In genomic region chr18:59293317-59293716, GRCh38 we compare ENCODE assay signal across 37 cellular contexts. TPM values are rescaled to one million over a fixed set of nuclear protein-coding genes. Genes with fewer than 3 reads are reported as not detected.
"Had no signal": no experiment of that assay in that cellular context is flagged by ENCODE, and none has a peak within 500 bp of the region (broad histone marks: within the 10 kb centered on the region; RNA-seq: fewer than 3 reads in every experiment).

No MANE protein-coding gene starts in this region.

- H3K27ac ChIP-seq: adrenal gland, body of pancreas, brain microvascular endothelial cell, breast epithelium, VCaP had no signal

- H3K27me3 ChIP-seq: body of pancreas had no signal

- H3K27ac Mint-ChIP-seq: activated B cell treated with CpG ODN at 0.5 μM for 24 hours; activated CD4-positive, alpha-beta memory T cell treated with anti-CD3 and anti-CD28 coated beads for 36 hours; activated CD4-positive, alpha-beta T cell treated with anti-CD3 and anti-CD28 coated beads, Interleukin-2, amount 10 ng/mL, durations not matched to agents 24 days and 14 days; activated CD8-positive, alpha-beta T cell treated with anti-CD3 and anti-CD28 coated beads for 36 hours; activated naive CD4-positive, alpha-beta T cell treated with anti-CD3 and anti-CD28 coated beads for 36 hours; activated naive CD4-positive, alpha-beta T cell treated with anti-CD3 and anti-CD28 coated beads, Interleukin-2, amount 50 U/mL, for 72 hours; activated naive CD8-positive, alpha-beta T cell treated with anti-CD3 and anti-CD28 coated beads for 36 hours; activated T-cell treated with anti-CD3 and anti-CD28 coated beads, Interleukin-2, amount 50 U/mL, for 72 hours; activated T-helper 1 cell treated with anti-CD3 and anti-CD28 coated beads, Interleukin-12 subunit alpha, Interleukin-12 subunit beta, Interleukin-2, Interleukin-4 antibody, amounts not matched to agents 30 ng/mL and 10 ng/mL and 1 ng/mL, durations not matched to agents 14 hours and 24 hours and 36 hours; activated T-helper 17 cell treated with anti-CD3 and anti-CD28 coated beads, Interleukin-2, amount 50 U/mL, for 72 hours; T-helper 1 cell treated with Interleukin-12 subunit alpha and Interleukin-12 subunit beta and Interleukin-4 antibody, amounts not matched to agents 30 μg/mL and 1 μg/mL, for 36 hours; T-helper 2 cell treated with Interferon-gamma antibody and Interleukin-4, amounts not matched to agents 5 μg/mL and 100 μg/mL, for 36 hours had no signal

- H3K4me1 Mint-ChIP-seq: activated B cell treated with CpG ODN at 0.5 μM for 24 hours; activated CD4-positive, alpha-beta T cell treated with anti-CD3 and anti-CD28 coated beads, Interleukin-2, amount 10 ng/mL, durations not matched to agents 24 days and 14 days; activated naive CD8-positive, alpha-beta T cell treated with anti-CD3 and anti-CD28 coated beads for 36 hours; activated T-helper 17 cell treated with anti-CD3 and anti-CD28 coated beads, Interleukin-2, amount 50 U/mL, for 72 hours had no signal

- H3K9me3 ChIP-seq: adrenal gland, body of pancreas, breast epithelium had no signal

- H3K4me1 ChIP-seq: adrenal gland, body of pancreas, breast epithelium had no signal

- DNase-seq: activated B cell treated with CpG ODN at 0.5 μM for 24 hours; activated CD4-positive, alpha-beta memory T cell treated with anti-CD3 and anti-CD28 coated beads for 36 hours; activated CD4-positive, alpha-beta T cell treated with anti-CD3 and anti-CD28 coated beads for 4 hours; activated CD4-positive, alpha-beta T cell treated with anti-CD3 and anti-CD28 coated beads, Interleukin-2, amount 10 ng/mL, durations not matched to agents 24 days and 14 days; activated CD4-positive, alpha-beta T cell treated with anti-CD3 and anti-CD28 coated beads, Interleukin-2, amount 50 U/mL, for 1 hour; activated CD4-positive, alpha-beta T cell treated with anti-CD3 and anti-CD28 coated beads, Interleukin-2, amount 50 U/mL, for 4 hours; activated CD4-positive, CD25-positive, alpha-beta regulatory T cell treated with anti-CD3 and anti-CD28 coated beads, Interleukin-2, amount 50 U/mL, for 72 hours; activated CD8-positive, alpha-beta memory T cell treated with anti-CD3 and anti-CD28 coated beads, Interleukin-2, amount 50 U/mL, for 4 hours; activated CD8-positive, alpha-beta T cell treated with anti-CD3 and anti-CD28 coated beads for 36 hours; activated effector memory CD4-positive, alpha-beta T cell treated with anti-CD3 and anti-CD28 coated beads, Interleukin-2, amount 50 U/mL, for 16 hours; activated gamma-delta T cell treated with Interleukin-2 at 50 U/mL for 16 hours; activated naive CD4-positive, alpha-beta T cell; activated naive CD4-positive, alpha-beta T cell treated with anti-CD3 and anti-CD28 coated beads for 36 hours; activated naive CD4-positive, alpha-beta T cell treated with anti-CD3 and anti-CD28 coated beads, Interleukin-2, amount 50 U/mL, for 16 hours; activated naive CD8-positive, alpha-beta T cell treated with anti-CD3 and anti-CD28 coated beads for 36 hours; activated T-cell treated with anti-CD3 and anti-CD28 coated beads for 4 hours; activated T-cell treated with anti-CD3 and anti-CD28 coated beads, Interleukin-2, amount 50 U/mL, for 1 hour; activated T-cell treated with anti-CD3 and anti-CD28 coated beads, Interleukin-2, amount 50 U/mL, for 4 hours; activated T-cell treated with anti-CD3 and anti-CD28 coated beads, Interleukin-2, amount 50 U/mL, for 72 hours; adrenal gland; amniotic stem cell; aorta; body of pancreas; brain microvascular endothelial cell; central memory CD4-positive, alpha-beta T cell; T-helper 2 cell; T-helper 9 cell had no signal

- H3K4me3 ChIP-seq: adrenal gland, body of pancreas, breast epithelium had no signal

- H3K9me3 Mint-ChIP-seq: activated B cell treated with CpG ODN at 0.5 μM for 24 hours; activated CD4-positive, alpha-beta memory T cell treated with anti-CD3 and anti-CD28 coated beads for 36 hours; activated CD4-positive, alpha-beta T cell treated with anti-CD3 and anti-CD28 coated beads, Interleukin-2, amount 10 ng/mL, durations not matched to agents 24 days and 14 days; activated CD8-positive, alpha-beta T cell treated with anti-CD3 and anti-CD28 coated beads for 36 hours; activated naive CD4-positive, alpha-beta T cell treated with anti-CD3 and anti-CD28 coated beads for 36 hours; activated naive CD4-positive, alpha-beta T cell treated with anti-CD3 and anti-CD28 coated beads, Interleukin-2, amount 50 U/mL, for 72 hours; activated naive CD8-positive, alpha-beta T cell treated with anti-CD3 and anti-CD28 coated beads for 36 hours; activated T-cell treated with anti-CD3 and anti-CD28 coated beads, Interleukin-2, amount 50 U/mL, for 4 hours; activated T-cell treated with anti-CD3 and anti-CD28 coated beads, Interleukin-2, amount 50 U/mL, for 72 hours; activated T-helper 1 cell treated with anti-CD3 and anti-CD28 coated beads, Interleukin-12 subunit alpha, Interleukin-12 subunit beta, Interleukin-2, Interleukin-4 antibody, amounts not matched to agents 30 ng/mL and 10 ng/mL and 1 ng/mL, durations not matched to agents 14 hours and 24 hours and 36 hours; activated T-helper 17 cell treated with anti-CD3 and anti-CD28 coated beads, Interleukin-2, amount 50 U/mL, for 72 hours; T-helper 1 cell treated with Interleukin-12 subunit alpha and Interleukin-12 subunit beta and Interleukin-4 antibody, amounts not matched to agents 30 μg/mL and 1 μg/mL, for 36 hours; T-helper 2 cell treated with Interferon-gamma antibody and Interleukin-4, amounts not matched to agents 5 μg/mL and 100 μg/mL, for 36 hours had no signal

- H3K36me3 Mint-ChIP-seq: activated CD4-positive, alpha-beta memory T cell treated with anti-CD3 and anti-CD28 coated beads for 36 hours; activated naive CD4-positive, alpha-beta T cell treated with anti-CD3 and anti-CD28 coated beads, Interleukin-2, amount 50 U/mL, for 72 hours; activated naive CD8-positive, alpha-beta T cell treated with anti-CD3 and anti-CD28 coated beads for 36 hours had no signal

- H3K4me3 Mint-ChIP-seq: activated B cell treated with CpG ODN at 0.5 μM for 24 hours; activated CD4-positive, alpha-beta memory T cell treated with anti-CD3 and anti-CD28 coated beads for 36 hours; activated CD4-positive, alpha-beta T cell treated with anti-CD3 and anti-CD28 coated beads, Interleukin-2, amount 10 ng/mL, durations not matched to agents 24 days and 14 days; activated CD8-positive, alpha-beta T cell treated with anti-CD3 and anti-CD28 coated beads for 36 hours; activated naive CD4-positive, alpha-beta T cell treated with anti-CD3 and anti-CD28 coated beads for 36 hours; activated naive CD8-positive, alpha-beta T cell treated with anti-CD3 and anti-CD28 coated beads for 36 hours; activated T-cell treated with anti-CD3 and anti-CD28 coated beads, Interleukin-2, amount 50 U/mL, for 4 hours; activated T-cell treated with anti-CD3 and anti-CD28 coated beads, Interleukin-2, amount 50 U/mL, for 72 hours; activated T-helper 1 cell treated with anti-CD3 and anti-CD28 coated beads, Interleukin-12 subunit alpha, Interleukin-12 subunit beta, Interleukin-2, Interleukin-4 antibody, amounts not matched to agents 30 ng/mL and 10 ng/mL and 1 ng/mL, durations not matched to agents 14 hours and 24 hours and 36 hours; activated T-helper 17 cell treated with anti-CD3 and anti-CD28 coated beads, Interleukin-2, amount 50 U/mL, for 72 hours; T-helper 1 cell treated with Interleukin-12 subunit alpha and Interleukin-12 subunit beta and Interleukin-4 antibody, amounts not matched to agents 30 μg/mL and 1 μg/mL, for 36 hours; T-helper 2 cell treated with Interferon-gamma antibody and Interleukin-4, amounts not matched to agents 5 μg/mL and 100 μg/mL, for 36 hours had no signal

- ATAC-seq: activated CD8-positive, alpha-beta T cell treated with anti-CD3 and anti-CD28 coated beads for 36 hours; activated naive CD4-positive, alpha-beta T cell treated with anti-CD3 and anti-CD28 coated beads, Interleukin-2, amount 50 U/mL, for 72 hours; activated T-cell treated with anti-CD3 and anti-CD28 coated beads, Interleukin-2, amount 50 U/mL, for 4 hours; activated T-cell treated with anti-CD3 and anti-CD28 coated beads, Interleukin-2, amount 50 U/mL, for 72 hours; activated T-helper 17 cell treated with anti-CD3 and anti-CD28 coated beads, Interleukin-2, amount 50 U/mL, for 72 hours; body of pancreas had no signal

- H3K36me3 ChIP-seq: adrenal gland, brain microvascular endothelial cell, breast epithelium had no signal

RNA-seq across cellular contexts. Expression of gene RAX, which starts 20.1 kb away (rescaled TPM):
- total RNA-seq: activated B cell treated with CpG ODN at 0.5 μM for 24 hours; activated CD4-positive, alpha-beta T cell treated with anti-CD3 and anti-CD28 coated beads, Interleukin-2, amount 10 ng/mL, durations not matched to agents 24 days and 14 days; activated CD8-positive, alpha-beta memory T cell treated with anti-CD3 and anti-CD28 coated beads for 36 hours; activated CD8-positive, alpha-beta T cell treated with anti-CD3 and anti-CD28 coated beads for 36 hours; activated naive CD4-positive, alpha-beta T cell treated with anti-CD3 and anti-CD28 coated beads for 36 hours; activated naive CD8-positive, alpha-beta T cell treated with anti-CD3 and anti-CD28 coated beads for 36 hours; activated T-cell treated with anti-CD3 and anti-CD28 coated beads, Interleukin-2, amount 50 U/mL, for 4 hours; activated T-cell treated with anti-CD3 and anti-CD28 coated beads, Interleukin-2, amount 50 U/mL, for 72 hours; activated T-helper 1 cell treated with anti-CD3 and anti-CD28 coated beads, Interleukin-12 subunit alpha, Interleukin-12 subunit beta, Interleukin-2, Interleukin-4 antibody, amounts not matched to agents 30 ng/mL and 10 ng/mL and 1 ng/mL, durations not matched to agents 14 hours and 24 hours and 36 hours; adrenal gland; aorta; astrocyte; body of pancreas; breast epithelium; cardiac septum had no signal

RNA-seq across cellular contexts. Expression of gene CPLX4, which starts 25.1 kb away (rescaled TPM):
- total RNA-seq: activated B cell treated with CpG ODN at 0.5 μM for 24 hours; activated CD4-positive, alpha-beta memory T cell treated with anti-CD3 and anti-CD28 coated beads for 36 hours; activated CD4-positive, alpha-beta T cell treated with anti-CD3 and anti-CD28 coated beads, Interleukin-2, amount 10 ng/mL, durations not matched to agents 24 days and 14 days; activated CD8-positive, alpha-beta memory T cell treated with anti-CD3 and anti-CD28 coated beads for 36 hours; activated CD8-positive, alpha-beta T cell treated with anti-CD3 and anti-CD28 coated beads for 36 hours; activated naive CD4-positive, alpha-beta T cell treated with anti-CD3 and anti-CD28 coated beads for 36 hours; activated naive CD4-positive, alpha-beta T cell treated with anti-CD3 and anti-CD28 coated beads, Interleukin-2, amount 50 U/mL, for 72 hours; activated naive CD8-positive, alpha-beta T cell treated with anti-CD3 and anti-CD28 coated beads for 36 hours; activated T-cell treated with anti-CD3 and anti-CD28 coated beads, Interleukin-2, amount 50 U/mL, for 4 hours; activated T-cell treated with anti-CD3 and anti-CD28 coated beads, Interleukin-2, amount 50 U/mL, for 72 hours; activated T-helper 1 cell treated with anti-CD3 and anti-CD28 coated beads, Interleukin-12 subunit alpha, Interleukin-12 subunit beta, Interleukin-2, Interleukin-4 antibody, amounts not matched to agents 30 ng/mL and 10 ng/mL and 1 ng/mL, durations not matched to agents 14 hours and 24 hours and 36 hours; activated T-helper 17 cell treated with anti-CD3 and anti-CD28 coated beads, Interleukin-2, amount 50 U/mL, for 72 hours; adrenal gland; aorta; astrocyte; body of pancreas; breast epithelium; cardiac septum had no signal
